1 cellular context compared by ENCODE assay signal in the genomic region with DNA sequence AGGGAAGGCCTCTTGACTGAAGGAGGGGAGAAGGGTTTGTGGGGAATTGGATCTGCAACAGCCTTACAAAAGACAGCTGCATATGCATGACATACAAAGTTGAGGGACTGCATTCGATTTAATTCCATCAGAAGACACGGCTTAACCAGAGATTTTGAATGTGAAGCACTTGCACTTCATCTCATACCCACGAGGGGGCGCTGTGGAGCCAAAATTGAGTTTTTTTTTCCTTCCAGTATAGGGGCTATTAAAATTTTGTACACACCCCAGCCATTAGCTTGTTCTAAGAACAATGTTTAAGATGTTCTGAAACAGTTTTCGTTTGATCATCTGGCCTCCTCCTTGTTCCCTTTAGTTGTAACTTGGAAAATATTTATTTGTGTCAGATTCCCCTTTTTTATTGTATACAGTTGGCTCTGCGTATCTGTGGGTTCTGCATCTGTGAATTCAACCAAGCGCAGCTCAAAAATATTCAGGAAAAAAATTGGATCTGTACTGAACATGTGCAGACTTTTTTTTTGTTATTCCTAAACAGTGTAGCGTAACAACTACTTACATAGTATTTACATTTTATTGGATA.
TF ChIP-seq lines count a peak whose summit lies in the region.

No MANE protein-coding gene starts in this region.

TF ChIP-seq in HepG2, 621 proteins besides CTCF, POLR2A, EP300 and RAD21:
- TF ChIP-seq HMGXB4 (CRISPR knock-in tag; IDR thresholded peaks at IDR 0.05; ENCODE audit: borderline replicate concordance in 1 of 2, low read depth in 1 of 2) (peak in 1 of 2 experiments; percentile 22; a peak in 1 of 4 replicates), RFXAP (CRISPR knock-in tag; IDR thresholded peaks at IDR 0.05; ENCODE audit: borderline replicate concordance) (0 out of 2 replicates have a peak, but pooled peaks have one; percentile 28), ARID4A (CRISPR knock-in tag; IDR thresholded peaks at IDR 0.05; ENCODE audit: borderline replicate concordance) (peak; percentile 23; the same call in 1 of the 2 replicates), ZNF576 (CRISPR knock-in tag; IDR thresholded peaks at IDR 0.05) (no peak), ZKSCAN8 (CRISPR knock-in tag; IDR thresholded peaks at IDR 0.05; ENCODE audit: borderline replicate concordance) (0 out of 2 replicates have a peak, but pooled peaks have one; percentile 44), POGK (CRISPR knock-in tag; conservative IDR thresholded peaks at IDR 0.05) (no peak), SMC3 (IDR thresholded peaks at IDR 0.05; ENCODE audit: low read length) (peak; percentile 50; the same call in 1 of the 2 replicates), ZFY (CRISPR knock-in tag; IDR thresholded peaks at IDR 0.05) (peak; percentile 35; the same call in 1 of the 2 replicates), STAG1 (CRISPR knock-in tag; IDR thresholded peaks at IDR 0.05) (peak; percentile 38), ZNF335 (CRISPR knock-in tag; IDR thresholded peaks at IDR 0.05) (peak; percentile 54; the same call in 1 of the 2 replicates), ASH2L (IDR thresholded peaks at IDR 0.05; ENCODE audit: insufficient read length, low read depth, low read length) (peak; percentile 17), ARID3A (IDR thresholded peaks at IDR 0.05; ENCODE audit: low read depth, low read length) (0 out of 2 replicates have a peak, but pooled peaks have one; percentile 33), ZBTB1 (CRISPR knock-in tag; IDR thresholded peaks at IDR 0.05; ENCODE audit: borderline replicate concordance) (no peak)
- TF ChIP-seq, protein P1, sequence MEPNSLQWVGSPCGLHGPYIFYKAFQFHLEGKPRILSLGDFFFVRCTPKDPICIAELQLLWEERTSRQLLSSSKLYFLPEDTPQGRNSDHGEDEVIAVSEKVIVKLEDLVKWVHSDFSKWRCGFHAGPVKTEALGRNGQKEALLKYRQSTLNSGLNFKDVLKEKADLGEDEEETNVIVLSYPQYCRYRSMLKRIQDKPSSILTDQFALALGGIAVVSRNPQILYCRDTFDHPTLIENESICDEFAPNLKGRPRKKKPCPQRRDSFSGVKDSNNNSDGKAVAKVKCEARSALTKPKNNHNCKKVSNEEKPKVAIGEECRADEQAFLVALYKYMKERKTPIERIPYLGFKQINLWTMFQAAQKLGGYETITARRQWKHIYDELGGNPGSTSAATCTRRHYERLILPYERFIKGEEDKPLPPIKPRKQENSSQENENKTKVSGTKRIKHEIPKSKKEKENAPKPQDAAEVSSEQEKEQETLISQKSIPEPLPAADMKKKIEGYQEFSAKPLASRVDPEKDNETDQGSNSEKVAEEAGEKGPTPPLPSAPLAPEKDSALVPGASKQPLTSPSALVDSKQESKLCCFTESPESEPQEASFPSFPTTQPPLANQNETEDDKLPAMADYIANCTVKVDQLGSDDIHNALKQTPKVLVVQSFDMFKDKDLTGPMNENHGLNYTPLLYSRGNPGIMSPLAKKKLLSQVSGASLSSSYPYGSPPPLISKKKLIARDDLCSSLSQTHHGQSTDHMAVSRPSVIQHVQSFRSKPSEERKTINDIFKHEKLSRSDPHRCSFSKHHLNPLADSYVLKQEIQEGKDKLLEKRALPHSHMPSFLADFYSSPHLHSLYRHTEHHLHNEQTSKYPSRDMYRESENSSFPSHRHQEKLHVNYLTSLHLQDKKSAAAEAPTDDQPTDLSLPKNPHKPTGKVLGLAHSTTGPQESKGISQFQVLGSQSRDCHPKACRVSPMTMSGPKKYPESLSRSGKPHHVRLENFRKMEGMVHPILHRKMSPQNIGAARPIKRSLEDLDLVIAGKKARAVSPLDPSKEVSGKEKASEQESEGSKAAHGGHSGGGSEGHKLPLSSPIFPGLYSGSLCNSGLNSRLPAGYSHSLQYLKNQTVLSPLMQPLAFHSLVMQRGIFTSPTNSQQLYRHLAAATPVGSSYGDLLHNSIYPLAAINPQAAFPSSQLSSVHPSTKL (CRISPR knock-in tag; IDR thresholded peaks at IDR 0.05) = peak; percentile 7; the same call in 1 of the 2 replicates
- TF ChIP-seq, protein P2, sequence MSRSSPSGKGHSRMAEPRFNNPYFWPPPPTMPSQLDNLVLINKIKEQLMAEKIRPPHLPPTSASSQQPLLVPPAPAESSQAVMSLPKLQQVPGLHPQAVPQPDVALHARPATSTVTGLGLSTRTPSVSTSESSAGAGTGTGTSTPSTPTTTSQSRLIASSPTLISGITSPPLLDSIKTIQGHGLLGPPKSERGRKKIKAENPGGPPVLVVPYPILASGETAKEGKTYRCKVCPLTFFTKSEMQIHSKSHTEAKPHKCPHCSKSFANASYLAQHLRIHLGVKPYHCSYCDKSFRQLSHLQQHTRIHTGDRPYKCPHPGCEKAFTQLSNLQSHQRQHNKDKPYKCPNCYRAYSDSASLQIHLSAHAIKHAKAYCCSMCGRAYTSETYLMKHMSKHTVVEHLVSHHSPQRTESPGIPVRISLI (CRISPR knock-in tag; IDR thresholded peaks at IDR 0.05; ENCODE audit: borderline replicate concordance) = peak; percentile 95
